ENCODE assay signal across 1 cellular context in the genomic region with DNA sequence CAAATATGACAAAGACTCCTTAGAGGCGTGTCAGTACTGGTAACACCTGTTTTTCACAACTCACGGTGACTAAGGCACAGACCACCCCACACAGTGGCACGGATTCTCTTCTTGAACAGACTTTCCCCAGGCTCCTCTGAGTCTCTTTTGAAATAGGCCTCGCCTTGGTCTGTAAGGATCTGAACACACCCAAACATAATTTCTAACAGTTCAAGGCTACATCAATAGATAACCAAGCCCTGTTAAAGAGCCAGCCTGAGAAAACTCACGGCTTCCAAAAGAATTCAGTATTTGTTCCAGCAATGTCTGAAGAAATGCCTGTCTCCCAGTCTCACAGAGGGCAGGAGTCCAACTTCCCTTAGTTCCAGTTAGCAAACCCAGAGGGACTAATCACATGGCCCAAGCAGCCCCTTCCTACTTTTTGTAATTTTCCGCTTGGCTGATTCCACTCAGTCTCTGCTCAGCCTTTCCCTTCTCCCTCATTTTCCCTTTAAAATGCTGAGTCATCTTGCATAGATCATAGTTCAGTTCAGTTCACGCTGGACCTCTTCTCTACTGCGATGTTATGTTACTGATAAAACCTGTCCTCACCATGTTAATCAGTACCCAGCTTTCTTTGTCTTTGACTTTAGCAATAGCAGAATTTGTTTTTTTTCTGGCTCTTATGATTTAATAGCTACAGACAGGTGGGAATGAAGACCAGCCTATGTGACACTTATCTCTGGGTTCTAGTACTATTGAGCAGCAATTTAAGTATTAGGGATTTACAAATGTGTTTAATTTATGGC.
TF ChIP-seq lines count a peak whose summit lies in the region.

No MANE protein-coding gene starts in this region.

TF ChIP-seq in HepG2, 621 proteins besides CTCF, POLR2A, EP300 and RAD21 (continued from another document and continues in another):
- TF ChIP-seq XRCC5 (optimal IDR thresholded peaks at IDR 0.05; ENCODE audit: low read length) (no peak), CCDC6 (CRISPR knock-in tag; IDR thresholded peaks at IDR 0.05) (no peak), ZNF614 (CRISPR knock-in tag; IDR thresholded peaks at IDR 0.05; ENCODE audit: borderline replicate concordance) (peak; percentile 69; the same call in 1 of the 2 replicates), SRF (IDR thresholded peaks at IDR 0.05; ENCODE audit: low read depth, low read length) (no peak), THAP11 (CRISPR knock-in tag; IDR thresholded peaks at IDR 0.05) (peak; percentile 50; the same call in 1 of the 2 replicates), FOXP1 (IDR thresholded peaks at IDR 0.05) (no peak), FOXP1 (CRISPR knock-in tag; IDR thresholded peaks at IDR 0.05) (peak; percentile 78; the same call in 1 of the 2 replicates), ZNF292 (CRISPR knock-in tag; IDR thresholded peaks at IDR 0.05; ENCODE audit: borderline replicate concordance, low read depth) (no peak; the same call in 1 of the 2 replicates), ZNF20 (CRISPR knock-in tag; IDR thresholded peaks at IDR 0.05) (no peak), ZNF329 (CRISPR knock-in tag; IDR thresholded peaks at IDR 0.05; ENCODE audit: low read depth) (no peak), SMAD3 (CRISPR knock-in tag; IDR thresholded peaks at IDR 0.05) (no peak), ZFP36L1 (CRISPR knock-in tag; IDR thresholded peaks at IDR 0.05) (no peak), ZBTB38 (CRISPR knock-in tag; IDR thresholded peaks at IDR 0.05) (no peak), KLF6 (CRISPR knock-in tag; IDR thresholded peaks at IDR 0.05) (peak; percentile 65; the same call in 1 of the 2 replicates), ARNT (IDR thresholded peaks at IDR 0.05) (no peak), ZNF674 (CRISPR knock-in tag; IDR thresholded peaks at IDR 0.05; ENCODE audit: low read depth) (no peak), CBX2 (IDR thresholded peaks at IDR 0.05; ENCODE audit: low read depth, low read length) (no peak), CBX2 (CRISPR knock-in tag; IDR thresholded peaks at IDR 0.05; ENCODE audit: low read depth) (no peak), SP5 (CRISPR knock-in tag; IDR thresholded peaks at IDR 0.05; ENCODE audit: borderline replicate concordance, low read depth) (peak; percentile 14; the same call in 1 of the 2 replicates), SMC3 (IDR thresholded peaks at IDR 0.05; ENCODE audit: low read length) (peak; percentile 16; the same call in 1 of the 2 replicates), ISL2 (CRISPR knock-in tag; IDR thresholded peaks at IDR 0.05) (peak; percentile 71), STAG1 (CRISPR knock-in tag; IDR thresholded peaks at IDR 0.05) (peak; percentile 36), CHCHD3 (CRISPR knock-in tag; IDR thresholded peaks at IDR 0.05) (no peak), BRCA1 (CRISPR knock-in tag; IDR thresholded peaks at IDR 0.05) (peak; percentile 72; the same call in 1 of the 2 replicates), ZNF232 (CRISPR knock-in tag; IDR thresholded peaks at IDR 0.05; ENCODE audit: borderline replicate concordance) (no peak), ZNF883 (CRISPR knock-in tag; IDR thresholded peaks at IDR 0.05; ENCODE audit: not compliant biosample characterization) (no peak), HNF4G (IDR thresholded peaks at IDR 0.05; ENCODE audit: borderline replicate concordance, low read depth, low read length) (peak; percentile 87), HNF4G (CRISPR knock-in tag; IDR thresholded peaks at IDR 0.05; ENCODE audit: borderline replicate concordance, low read depth) (peak; percentile 72; the same call in 1 of the 2 replicates), ZSCAN21 (CRISPR knock-in tag; IDR thresholded peaks at IDR 0.05; ENCODE audit: borderline replicate concordance) (peak; percentile 40; the same call in 1 of the 2 replicates), HHEX (CRISPR knock-in tag; IDR thresholded peaks at IDR 0.05) (no peak), ZFP41 (CRISPR knock-in tag; IDR thresholded peaks at IDR 0.05; ENCODE audit: borderline replicate concordance) (no peak), CEBPG (CRISPR knock-in tag; IDR thresholded peaks at IDR 0.05) (peak; percentile 70)
- TF ChIP-seq, protein P1, sequence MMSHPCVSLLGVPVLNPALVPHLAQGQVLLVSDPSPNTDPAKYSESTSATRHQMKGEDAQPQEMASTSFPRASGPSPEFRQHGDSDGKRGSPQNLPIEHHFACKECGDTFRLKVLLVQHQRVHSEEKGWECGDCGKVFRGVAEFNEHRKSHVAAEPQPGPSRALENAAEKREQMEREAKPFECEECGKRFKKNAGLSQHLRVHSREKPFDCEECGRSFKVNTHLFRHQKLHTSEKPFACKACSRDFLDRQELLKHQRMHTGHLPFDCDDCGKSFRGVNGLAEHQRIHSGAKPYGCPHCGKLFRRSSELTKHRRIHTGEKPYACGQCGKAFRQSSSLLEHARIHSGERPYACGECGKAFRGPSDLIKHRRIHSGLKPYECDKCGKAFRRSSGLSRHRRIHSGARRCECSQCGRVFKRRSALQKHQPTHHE (CRISPR knock-in tag; IDR thresholded peaks at IDR 0.05; ENCODE audit: borderline replicate concordance) = no peak
- TF ChIP-seq, protein P2, sequence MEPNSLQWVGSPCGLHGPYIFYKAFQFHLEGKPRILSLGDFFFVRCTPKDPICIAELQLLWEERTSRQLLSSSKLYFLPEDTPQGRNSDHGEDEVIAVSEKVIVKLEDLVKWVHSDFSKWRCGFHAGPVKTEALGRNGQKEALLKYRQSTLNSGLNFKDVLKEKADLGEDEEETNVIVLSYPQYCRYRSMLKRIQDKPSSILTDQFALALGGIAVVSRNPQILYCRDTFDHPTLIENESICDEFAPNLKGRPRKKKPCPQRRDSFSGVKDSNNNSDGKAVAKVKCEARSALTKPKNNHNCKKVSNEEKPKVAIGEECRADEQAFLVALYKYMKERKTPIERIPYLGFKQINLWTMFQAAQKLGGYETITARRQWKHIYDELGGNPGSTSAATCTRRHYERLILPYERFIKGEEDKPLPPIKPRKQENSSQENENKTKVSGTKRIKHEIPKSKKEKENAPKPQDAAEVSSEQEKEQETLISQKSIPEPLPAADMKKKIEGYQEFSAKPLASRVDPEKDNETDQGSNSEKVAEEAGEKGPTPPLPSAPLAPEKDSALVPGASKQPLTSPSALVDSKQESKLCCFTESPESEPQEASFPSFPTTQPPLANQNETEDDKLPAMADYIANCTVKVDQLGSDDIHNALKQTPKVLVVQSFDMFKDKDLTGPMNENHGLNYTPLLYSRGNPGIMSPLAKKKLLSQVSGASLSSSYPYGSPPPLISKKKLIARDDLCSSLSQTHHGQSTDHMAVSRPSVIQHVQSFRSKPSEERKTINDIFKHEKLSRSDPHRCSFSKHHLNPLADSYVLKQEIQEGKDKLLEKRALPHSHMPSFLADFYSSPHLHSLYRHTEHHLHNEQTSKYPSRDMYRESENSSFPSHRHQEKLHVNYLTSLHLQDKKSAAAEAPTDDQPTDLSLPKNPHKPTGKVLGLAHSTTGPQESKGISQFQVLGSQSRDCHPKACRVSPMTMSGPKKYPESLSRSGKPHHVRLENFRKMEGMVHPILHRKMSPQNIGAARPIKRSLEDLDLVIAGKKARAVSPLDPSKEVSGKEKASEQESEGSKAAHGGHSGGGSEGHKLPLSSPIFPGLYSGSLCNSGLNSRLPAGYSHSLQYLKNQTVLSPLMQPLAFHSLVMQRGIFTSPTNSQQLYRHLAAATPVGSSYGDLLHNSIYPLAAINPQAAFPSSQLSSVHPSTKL (CRISPR knock-in tag; IDR thresholded peaks at IDR 0.05) = peak; percentile 94
- TF ChIP-seq, protein P3, sequence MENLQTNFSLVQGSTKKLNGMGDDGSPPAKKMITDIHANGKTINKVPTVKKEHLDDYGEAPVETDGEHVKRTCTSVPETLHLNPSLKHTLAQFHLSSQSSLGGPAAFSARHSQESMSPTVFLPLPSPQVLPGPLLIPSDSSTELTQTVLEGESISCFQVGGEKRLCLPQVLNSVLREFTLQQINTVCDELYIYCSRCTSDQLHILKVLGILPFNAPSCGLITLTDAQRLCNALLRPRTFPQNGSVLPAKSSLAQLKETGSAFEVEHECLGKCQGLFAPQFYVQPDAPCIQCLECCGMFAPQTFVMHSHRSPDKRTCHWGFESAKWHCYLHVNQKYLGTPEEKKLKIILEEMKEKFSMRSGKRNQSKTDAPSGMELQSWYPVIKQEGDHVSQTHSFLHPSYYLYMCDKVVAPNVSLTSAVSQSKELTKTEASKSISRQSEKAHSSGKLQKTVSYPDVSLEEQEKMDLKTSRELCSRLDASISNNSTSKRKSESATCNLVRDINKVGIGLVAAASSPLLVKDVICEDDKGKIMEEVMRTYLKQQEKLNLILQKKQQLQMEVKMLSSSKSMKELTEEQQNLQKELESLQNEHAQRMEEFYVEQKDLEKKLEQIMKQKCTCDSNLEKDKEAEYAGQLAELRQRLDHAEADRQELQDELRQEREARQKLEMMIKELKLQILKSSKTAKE (CRISPR knock-in tag; IDR thresholded peaks at IDR 0.05; ENCODE audit: borderline replicate concordance) = 0 out of 2 replicates have a peak, but pooled peaks have one; percentile 13
- TF ChIP-seq, protein P4, sequence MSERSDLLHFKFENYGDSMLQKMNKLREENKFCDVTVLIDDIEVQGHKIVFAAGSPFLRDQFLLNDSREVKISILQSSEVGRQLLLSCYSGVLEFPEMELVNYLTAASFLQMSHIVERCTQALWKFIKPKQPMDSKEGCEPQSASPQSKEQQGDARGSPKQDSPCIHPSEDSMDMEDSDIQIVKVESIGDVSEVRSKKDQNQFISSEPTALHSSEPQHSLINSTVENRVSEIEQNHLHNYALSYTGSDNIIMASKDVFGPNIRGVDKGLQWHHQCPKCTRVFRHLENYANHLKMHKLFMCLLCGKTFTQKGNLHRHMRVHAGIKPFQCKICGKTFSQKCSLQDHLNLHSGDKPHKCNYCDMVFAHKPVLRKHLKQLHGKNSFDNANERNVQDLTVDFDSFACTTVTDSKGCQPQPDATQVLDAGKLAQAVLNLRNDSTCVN (CRISPR knock-in tag; IDR thresholded peaks at IDR 0.05; ENCODE audit: borderline replicate concordance) = no peak
- TF ChIP-seq, protein P5, sequence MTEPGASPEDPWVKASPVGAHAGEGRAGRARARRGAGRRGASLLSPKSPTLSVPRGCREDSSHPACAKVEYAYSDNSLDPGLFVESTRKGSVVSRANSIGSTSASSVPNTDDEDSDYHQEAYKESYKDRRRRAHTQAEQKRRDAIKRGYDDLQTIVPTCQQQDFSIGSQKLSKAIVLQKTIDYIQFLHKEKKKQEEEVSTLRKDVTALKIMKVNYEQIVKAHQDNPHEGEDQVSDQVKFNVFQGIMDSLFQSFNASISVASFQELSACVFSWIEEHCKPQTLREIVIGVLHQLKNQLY (CRISPR knock-in tag; IDR thresholded peaks at IDR 0.05) = peak; percentile 85; the same call in 1 of the 2 replicates
- TF ChIP-seq, protein P6, sequence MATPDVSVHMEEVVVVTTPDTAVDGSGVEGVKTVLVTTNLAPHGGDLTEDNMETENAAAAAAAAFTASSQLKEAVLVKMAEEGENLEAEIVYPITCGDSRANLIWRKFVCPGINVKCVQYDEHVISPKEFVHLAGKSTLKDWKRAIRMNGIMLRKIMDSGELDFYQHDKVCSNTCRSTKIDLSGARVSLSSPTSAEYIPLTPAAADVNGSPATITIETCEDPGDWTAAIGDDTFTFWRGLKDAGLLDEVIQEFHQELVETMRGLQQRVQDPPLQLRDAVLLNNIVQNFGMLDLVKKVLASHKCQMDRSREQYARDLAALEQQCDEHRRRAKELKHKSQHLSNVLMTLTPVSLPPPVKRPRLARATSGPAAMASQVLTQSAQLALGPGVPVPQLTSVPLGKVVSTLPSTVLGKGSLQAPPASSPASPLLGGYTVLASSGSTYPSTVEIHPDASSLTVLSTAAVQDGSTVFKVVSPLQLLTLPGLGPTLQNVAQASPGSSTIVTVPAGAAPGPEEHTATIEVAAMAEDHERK (CRISPR knock-in tag; IDR thresholded peaks at IDR 0.05; ENCODE audit: low read depth) = no peak
- TF ChIP-seq, protein P7, sequence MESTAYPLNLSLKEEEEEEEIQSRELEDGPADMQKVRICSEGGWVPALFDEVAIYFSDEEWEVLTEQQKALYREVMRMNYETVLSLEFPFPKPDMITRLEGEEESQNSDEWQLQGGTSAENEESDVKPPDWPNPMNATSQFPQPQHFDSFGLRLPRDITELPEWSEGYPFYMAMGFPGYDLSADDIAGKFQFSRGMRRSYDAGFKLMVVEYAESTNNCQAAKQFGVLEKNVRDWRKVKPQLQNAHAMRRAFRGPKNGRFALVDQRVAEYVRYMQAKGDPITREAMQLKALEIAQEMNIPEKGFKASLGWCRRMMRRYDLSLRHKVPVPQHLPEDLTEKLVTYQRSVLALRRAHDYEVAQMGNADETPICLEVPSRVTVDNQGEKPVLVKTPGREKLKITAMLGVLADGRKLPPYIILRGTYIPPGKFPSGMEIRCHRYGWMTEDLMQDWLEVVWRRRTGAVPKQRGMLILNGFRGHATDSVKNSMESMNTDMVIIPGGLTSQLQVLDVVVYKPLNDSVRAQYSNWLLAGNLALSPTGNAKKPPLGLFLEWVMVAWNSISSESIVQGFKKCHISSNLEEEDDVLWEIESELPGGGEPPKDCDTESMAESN (CRISPR knock-in tag; conservative IDR thresholded peaks at IDR 0.05) = 0 out of 2 replicates have a peak, but pooled peaks have one; percentile 8
- TF ChIP-seq, protein P8, sequence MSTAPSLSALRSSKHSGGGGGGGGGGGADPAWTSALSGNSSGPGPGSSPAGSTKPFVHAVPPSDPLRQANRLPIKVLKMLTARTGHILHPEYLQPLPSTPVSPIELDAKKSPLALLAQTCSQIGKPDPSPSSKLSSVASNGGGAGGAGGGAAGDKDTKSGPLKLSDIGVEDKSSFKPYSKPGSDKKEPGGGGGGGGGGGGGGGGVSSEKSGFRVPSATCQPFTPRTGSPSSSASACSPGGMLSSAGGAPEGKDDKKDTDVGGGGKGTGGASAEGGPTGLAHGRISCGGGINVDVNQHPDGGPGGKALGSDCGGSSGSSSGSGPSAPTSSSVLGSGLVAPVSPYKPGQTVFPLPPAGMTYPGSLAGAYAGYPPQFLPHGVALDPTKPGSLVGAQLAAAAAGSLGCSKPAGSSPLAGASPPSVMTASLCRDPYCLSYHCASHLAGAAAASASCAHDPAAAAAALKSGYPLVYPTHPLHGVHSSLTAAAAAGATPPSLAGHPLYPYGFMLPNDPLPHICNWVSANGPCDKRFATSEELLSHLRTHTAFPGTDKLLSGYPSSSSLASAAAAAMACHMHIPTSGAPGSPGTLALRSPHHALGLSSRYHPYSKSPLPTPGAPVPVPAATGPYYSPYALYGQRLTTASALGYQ (CRISPR knock-in tag; IDR thresholded peaks at IDR 0.05) = peak; percentile 92
